ENCODE assay signal across 18 cellular contexts in the genomic region with DNA sequence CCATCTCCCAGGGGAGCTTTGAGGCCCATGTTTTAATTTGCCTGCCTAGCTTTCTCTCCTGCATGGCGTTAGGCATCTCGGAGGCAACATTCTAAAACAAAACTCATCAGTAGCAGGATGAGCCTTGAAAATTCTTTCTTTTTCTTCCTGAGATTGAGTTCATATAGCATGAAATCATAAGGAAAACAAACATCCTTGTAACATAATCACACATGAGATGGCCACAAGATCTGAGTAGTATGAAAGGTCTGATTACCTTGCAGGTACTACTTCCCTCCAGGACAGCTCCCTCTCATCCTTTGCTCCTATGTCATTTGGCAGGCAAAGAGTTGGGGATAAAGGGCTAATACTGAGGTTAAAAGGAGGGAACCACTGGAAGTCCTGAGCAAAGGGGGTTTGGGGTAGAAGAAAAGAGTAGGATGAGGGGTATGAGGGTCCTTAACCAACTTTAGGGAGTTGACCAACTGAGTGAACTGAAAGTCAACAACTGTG. TPM values are rescaled to one million over a fixed set of nuclear protein-coding genes. Genes with fewer than 3 reads are reported as not detected.
DNase-seq lines count a peak whose midpoint lies in the region; FAIRE-seq and TF ChIP-seq lines count a peak whose summit lies in the region.
"Had no signal": no experiment of that assay in that cellular context is flagged by ENCODE, and none has a peak within 500 bp of the region (broad histone marks: within the 10 kb centered on the region; RNA-seq: fewer than 3 reads in every experiment).

No MANE protein-coding gene starts in this region.

- peaks cover 2% of the 10 kb centered on the region for H3K9me3 Mint-ChIP-seq in Calu3 (ENCODE audit: low read depth, unreplicated experiment)

- peak overlapping the region; percentile 95 for H3K27ac Mint-ChIP-seq in Calu3 (ENCODE audit: unreplicated experiment)

- TF ChIP-seq CTCF in Calu3 (IDR thresholded peaks at IDR 0.05; ENCODE audit: unreplicated experiment) (no peak), mammary epithelial cell (conservative IDR thresholded peaks at IDR 0.05 in 1 of 2, IDR thresholded peaks at IDR 0.05 in 1 of 2; ENCODE audit: extremely low read depth in 1 of 2, insufficient read depth in 1 of 2, low read depth in 1 of 2, low read length in 2 of 2) (no peak), osteoblast (IDR thresholded peaks at IDR 0.05; ENCODE audit: extremely low read depth, low read depth, low read length) (no peak)

- WGBS in mammary epithelial cell (ENCODE audit: low coverage, missing lambda C conversion rate), result 97% methylated on average over 2 of the region's 2 CpGs

- H3K36me3 Mint-ChIP-seq in Calu3 (ENCODE audit: insufficient read depth, unreplicated experiment), result peaks cover 13% of the 10 kb centered on the region
- H3K36me3 Mint-ChIP-seq: CD8-positive, alpha-beta memory T cell had no signal

- in situ Hi-C loops in mammary epithelial cell (cut with MboI; ENCODE audit: low sequenced_read_pairs in 2 of 2), result no loop called here

- peaks cover 62% of the 10 kb centered on the region for H3K4me1 Mint-ChIP-seq in Calu3 (ENCODE audit: low read depth, unreplicated experiment)
- H3K4me1 Mint-ChIP-seq: CD8-positive, alpha-beta memory T cell had no signal

- CTCF ChIA-PET in Calu3 (lab: Charles Lee) (no interaction called here), mammary epithelial cell (lab: Charles Lee; ENCODE audit: low non-redundant PET) (no interaction called here)

- DNase-seq in Calu3 (no peak), OCI-M1 (lab: John Stamatoyannopoulos, UW) (peak; percentile 41), mammary epithelial cell (no peak), osteoblast (ENCODE audit: insufficient read length, low spot score, missing footprints) (no peak), NCI-H526 treated with DMSO at 0.1 percent for 48 hours (lab: John Stamatoyannopoulos, UW) (no peak), GM19239 (ENCODE audit: insufficient read length, low spot score) (no peak), HuH-7.5 (ENCODE audit: low spot score) (no peak)
- DNase-seq: BE2C; CD8-positive, alpha-beta memory T cell; KG1; MG63; NCI-H187 treated with DMSO at 0.1 percent for 48 hours; NCI-H446; NCI-H774; SW 1271 had no signal

- H3K27ac ChIP-seq in mammary epithelial cell (ENCODE audit: insufficient read depth, low read depth, low read length) (peak overlapping the region; percentile 87), osteoblast (ENCODE audit: low read depth, low read length) (peak overlapping the region; percentile 94)
- H3K27ac ChIP-seq: SJCRH30 had no signal

- H3K27me3 ChIP-seq in mammary epithelial cell (ENCODE audit: insufficient read depth, low read length) (no peaks in the 10 kb centered on the region), osteoblast (ENCODE audit: insufficient read depth, low read length) (no peaks in the 10 kb centered on the region)
- H3K27me3 ChIP-seq: BE2C, MG63, SJCRH30 had no signal

- H3K4me2 ChIP-seq in mammary epithelial cell (ENCODE audit: insufficient read depth, low read depth, low read length), result no peak overlapping the region
- no peak overlapping the region for H3K4me2 ChIP-seq in osteoblast (ENCODE audit: insufficient read depth, low read length)

- no peaks in the 10 kb centered on the region for H3K27me3 Mint-ChIP-seq in Calu3 (ENCODE audit: unreplicated experiment)
- H3K27me3 Mint-ChIP-seq: CD8-positive, alpha-beta memory T cell had no signal

- no TSS peak for BruUV-seq in Calu3 (replicated peaks; lab: Mats Ljungman, UMichigan)
- no TSS peak for BruUV-seq in mammary epithelial cell (replicated peaks; lab: Mats Ljungman, UMichigan)

- peaks cover 68% of the 10 kb centered on the region for H3K4me1 ChIP-seq in mammary epithelial cell (ENCODE audit: insufficient read depth, low read length)
- H3K4me1 ChIP-seq in osteoblast (ENCODE audit: insufficient read depth, low read length), result peaks cover 55% of the 10 kb centered on the region
- H3K4me1 ChIP-seq: BE2C had no signal

- intact Hi-C loops in Calu3 (cut with micrococcal nuclease; ENCODE audit: unreplicated experiment), result no loop called here
- intact Hi-C loops in mammary epithelial cell (cut with micrococcal nuclease), result no loop called here

- H4K20me1 ChIP-seq in mammary epithelial cell (ENCODE audit: insufficient read depth, low read length) (no peaks in the 10 kb centered on the region), osteoblast (ENCODE audit: insufficient read depth, low read length) (no peaks in the 10 kb centered on the region)

- dilution Hi-C loops in mammary epithelial cell (cut with HindIII; ENCODE audit: low sequenced_read_pairs), result no loop called here

- no peak overlapping the region for H3K4me3 Mint-ChIP-seq in Calu3 (ENCODE audit: low read depth, unreplicated experiment)
- H3K4me3 Mint-ChIP-seq: CD8-positive, alpha-beta memory T cell had no signal

- H3K36me3 ChIP-seq in mammary epithelial cell (ENCODE audit: insufficient read depth, low read length), result no peaks in the 10 kb centered on the region
- no peaks in the 10 kb centered on the region for H3K36me3 ChIP-seq in osteoblast (ENCODE audit: insufficient read depth, low read length)
- H3K36me3 ChIP-seq: BE2C, MG63, SJCRH30 had no signal

- FAIRE-seq in GM19239 (lab: Jason Lieb, UNC), result no peak
- FAIRE-seq: H54, HTR-8/SVneo had no signal

- no peak overlapping the region for H3K9ac ChIP-seq in mammary epithelial cell (ENCODE audit: insufficient read depth, low read length)

- H3K9me3 ChIP-seq in mammary epithelial cell (replicated peaks; ENCODE audit: insufficient read depth, low read length) (no peaks in the 10 kb centered on the region), osteoblast (ENCODE audit: low read depth, low read length) (no peaks in the 10 kb centered on the region)
- H3K9me3 ChIP-seq: BE2C, MG63, SJCRH30 had no signal

- H3K79me2 ChIP-seq in mammary epithelial cell (ENCODE audit: insufficient read depth, low read length), result no peaks in the 10 kb centered on the region
- H3K79me2 ChIP-seq in osteoblast (ENCODE audit: insufficient read depth, low read length), result no peaks in the 10 kb centered on the region

- H3K4me3 ChIP-seq in mammary epithelial cell (replicated peaks in 1 of 3; ENCODE audit: insufficient read depth in 1 of 3, low read depth in 2 of 3, low read length in 3 of 3) (no peak overlapping the region), osteoblast (ENCODE audit: insufficient read depth, low read length) (no peak overlapping the region)
- H3K4me3 ChIP-seq: MG63, SJCRH30 had no signal

- H2AFZ ChIP-seq in mammary epithelial cell (ENCODE audit: low read depth, low read length), result no peak overlapping the region
- H2AFZ ChIP-seq in osteoblast (ENCODE audit: low read length), result no peak overlapping the region

RNA-seq across cellular contexts. Expression of gene CXCL8, which starts 37.5 kb away (rescaled TPM):
- total RNA-seq in Calu3 (2022), result 222 and 404 TPM in 2 replicates
- 10 to 100 TPM in 1 of 2 donors, 1 to 10 TPM in 1; 1.0 to 14.0 TPM for total RNA-seq in mammary epithelial cell
- 5.3 TPM for polyA plus RNA-seq in mammary epithelial cell
- 12.8 TPM for polyA minus RNA-seq in mammary epithelial cell
- 1.5 and 5.8 TPM in 2 replicates for total RNA-seq in osteoblast
- polyA plus RNA-seq: CD8-positive, alpha-beta memory T cell had no signal

Comparison
In these comparisons a context has a peak if more than half of its experiments do, and no peak if none do; other contexts are left out.
1. RNA of gene CXCL8, which starts 37.5 kb away (total RNA-seq): 222 to 404 TPM in Calu3; 1.0 to 14.0 TPM in mammary epithelial cell and 1.5 to 5.8 TPM in osteoblast; every median in the first group is over 10 times any median in the second.